In genomic region chr1:211616231-211617031, GRCh38 we compare ENCODE assay signal across 2 cellular contexts.
TF ChIP-seq lines count a peak whose summit lies in the region.

No MANE protein-coding gene starts in this region.

TF ChIP-seq in H1, 55 proteins besides CTCF, POLR2A, EP300 and RAD21:
- TF ChIP-seq TAF1 (IDR thresholded peaks at IDR 0.05; ENCODE audit: low read depth, low read length), result no peak
- TF ChIP-seq USF2 (IDR thresholded peaks at IDR 0.05; ENCODE audit: low read length), result no peak
- TF ChIP-seq SIRT6 (IDR thresholded peaks at IDR 0.05; ENCODE audit: low read length), result no peak
- no peak for TF ChIP-seq NANOG (IDR thresholded peaks at IDR 0.05; ENCODE audit: insufficient read depth, low read depth, low read length, poor library complexity, severe bottlenecking)
- TF ChIP-seq POU5F1 (IDR thresholded peaks at IDR 0.05; ENCODE audit: low read depth, low read length), result no peak
- peak; percentile 71 for TF ChIP-seq YY1 (IDR thresholded peaks at IDR 0.05; ENCODE audit: low read depth, low read length)
- no peak for TF ChIP-seq RFX5 (IDR thresholded peaks at IDR 0.05; ENCODE audit: borderline replicate concordance, low read depth, low read length)
- TF ChIP-seq SRF (IDR thresholded peaks at IDR 0.05; ENCODE audit: low read depth, low read length), result no peak

TF ChIP-seq in HepG2, 621 proteins besides CTCF, POLR2A, EP300 and RAD21 (continues in another document):
- TF ChIP-seq HNF1B (CRISPR knock-in tag; IDR thresholded peaks at IDR 0.05) (0 out of 2 replicates have a peak, but pooled peaks have one; percentile 35), ZNF747 (CRISPR knock-in tag; IDR thresholded peaks at IDR 0.05; ENCODE audit: borderline replicate concordance) (no peak), HNF4A (CRISPR knock-in tag; IDR thresholded peaks at IDR 0.05) (peak; percentile 27; the same call in 1 of the 2 replicates), IKZF5 (CRISPR knock-in tag; IDR thresholded peaks at IDR 0.05) (peak; percentile 26; the same call in 1 of the 2 replicates), DRAP1 (CRISPR knock-in tag; IDR thresholded peaks at IDR 0.05) (no peak), RERE (CRISPR knock-in tag; IDR thresholded peaks at IDR 0.05; ENCODE audit: low read depth) (peak; percentile 43; the same call in 1 of the 2 replicates), TBX2 (CRISPR knock-in tag; IDR thresholded peaks at IDR 0.05; ENCODE audit: borderline replicate concordance) (peak; percentile 15; the same call in 1 of the 2 replicates), ADNP (CRISPR knock-in tag; IDR thresholded peaks at IDR 0.05) (no peak), ZFX (CRISPR knock-in tag; IDR thresholded peaks at IDR 0.05; ENCODE audit: low read depth) (peak; percentile 42; the same call in 1 of the 2 replicates), ZNF772 (CRISPR knock-in tag; IDR thresholded peaks at IDR 0.05) (peak; percentile 31; the same call in 1 of the 2 replicates), NFKBIZ (CRISPR knock-in tag; IDR thresholded peaks at IDR 0.05) (no peak), MTA3 (CRISPR knock-in tag; IDR thresholded peaks at IDR 0.05) (no peak), ZNF546 (CRISPR knock-in tag; conservative IDR thresholded peaks at IDR 0.05) (no peak), NFYC (CRISPR knock-in tag; IDR thresholded peaks at IDR 0.05) (0 out of 2 replicates have a peak, but pooled peaks have one; percentile 11), ZSCAN21 (CRISPR knock-in tag; IDR thresholded peaks at IDR 0.05; ENCODE audit: borderline replicate concordance) (no peak), ZNF17 (CRISPR knock-in tag; IDR thresholded peaks at IDR 0.05) (no peak), TFE3 (CRISPR knock-in tag; IDR thresholded peaks at IDR 0.05) (peak; percentile 72), ZNF263 (CRISPR knock-in tag; IDR thresholded peaks at IDR 0.05) (peak; percentile 75), HDAC2 (CRISPR knock-in tag; IDR thresholded peaks at IDR 0.05) (0 out of 2 replicates have a peak, but pooled peaks have one; percentile 31), ZNF331 (CRISPR knock-in tag; IDR thresholded peaks at IDR 0.05) (peak; percentile 21; the same call in 1 of the 2 replicates), ZFY (CRISPR knock-in tag; IDR thresholded peaks at IDR 0.05) (peak; percentile 73), EHMT2 (IDR thresholded peaks at IDR 0.05; ENCODE audit: borderline replicate concordance, low read depth, low read length) (peak; percentile 90; the same call in 1 of the 2 replicates), SOX13 (IDR thresholded peaks at IDR 0.05) (no peak), SOX13 (CRISPR knock-in tag; conservative IDR thresholded peaks at IDR 0.05 in 1 of 2, IDR thresholded peaks at IDR 0.05 in 1 of 2) (peak in 1 of 2 experiments; percentile 29; a peak in 1 of 4 replicates), ARNTL (CRISPR knock-in tag; IDR thresholded peaks at IDR 0.05) (no peak), ZNF710 (CRISPR knock-in tag; IDR thresholded peaks at IDR 0.05; ENCODE audit: borderline replicate concordance) (0 out of 2 replicates have a peak, but pooled peaks have one; percentile 1), RBM39 (IDR thresholded peaks at IDR 0.05; ENCODE audit: low read depth, low read length, poor library complexity, severe bottlenecking) (no peak), PHF8 (CRISPR knock-in tag; IDR thresholded peaks at IDR 0.05) (peak; percentile 38; the same call in 1 of the 2 replicates), HIVEP1 (CRISPR knock-in tag; IDR thresholded peaks at IDR 0.05) (0 out of 2 replicates have a peak, but pooled peaks have one; percentile 32), TRAFD1 (CRISPR knock-in tag; IDR thresholded peaks at IDR 0.05; ENCODE audit: borderline replicate concordance) (no peak), ZNF614 (CRISPR knock-in tag; IDR thresholded peaks at IDR 0.05; ENCODE audit: borderline replicate concordance) (peak; percentile 49; the same call in 1 of the 2 replicates), FOXA3 (CRISPR knock-in tag; IDR thresholded peaks at IDR 0.05) (0 out of 2 replicates have a peak, but pooled peaks have one; percentile 12), HMG20A (CRISPR knock-in tag; IDR thresholded peaks at IDR 0.05; ENCODE audit: borderline replicate concordance) (no peak), SOX5 (CRISPR knock-in tag; IDR thresholded peaks at IDR 0.05; ENCODE audit: borderline replicate concordance) (peak; percentile 25; the same call in 1 of the 2 replicates), MAX (IDR thresholded peaks at IDR 0.05) (peak; percentile 43; the same call in 1 of the 2 replicates), YY1 (IDR thresholded peaks at IDR 0.05; ENCODE audit: insufficient read depth, insufficient replicate concordance, low read depth, low read length) (peak; percentile 90), IRF9 (CRISPR knock-in tag; IDR thresholded peaks at IDR 0.05; ENCODE audit: borderline replicate concordance) (no peak), ZBTB38 (CRISPR knock-in tag; IDR thresholded peaks at IDR 0.05) (peak; percentile 54; the same call in 1 of the 2 replicates), POGZ (CRISPR knock-in tag; IDR thresholded peaks at IDR 0.05) (peak; percentile 44; the same call in 1 of the 2 replicates), ZNF484 (CRISPR knock-in tag; IDR thresholded peaks at IDR 0.05; ENCODE audit: borderline replicate concordance, low read depth) (no peak), NKX3-1 (CRISPR knock-in tag; IDR thresholded peaks at IDR 0.05) (no peak), ZNF121 (CRISPR knock-in tag; IDR thresholded peaks at IDR 0.05) (no peak)
